In genomic region chr9:110066929-110067716, GRCh38 we compare ENCODE assay signal across 17 cellular contexts.
A peak's percentile ranks its signal among the peaks of the same experiment; 100 is the strongest.
DNase-seq lines count a peak whose midpoint lies in the region; ATAC-seq and TF ChIP-seq lines count a peak whose summit lies in the region.
"Had no signal": no experiment of that assay in that cellular context is flagged by ENCODE, and none has a peak within 500 bp of the region (broad histone marks: within the 10 kb centered on the region; RNA-seq: fewer than 3 reads in every experiment).

No MANE protein-coding gene starts in this region.

- no peak overlapping the region for H3K9ac ChIP-seq in PC-3 (ENCODE audit: low read length)

- no peak overlapping the region for H3K27ac Mint-ChIP-seq in activated CD8-positive, alpha-beta memory T cell treated with anti-CD3 and anti-CD28 coated beads, Interleukin-2, amount 10 ng/mL, durations not matched to agents 7 days and 5 days

- POLR2A ChIA-PET in PC-3 (lab: Charles Lee; ENCODE audit: unreplicated experiment): interaction anchor here (0.5 kb wide), 1 partner anchor 109 kb away, joined by 5 read pairs; no protein-coding TSS in a partner anchor

- H3K4me3 Mint-ChIP-seq in activated CD8-positive, alpha-beta memory T cell treated with anti-CD3 and anti-CD28 coated beads, Interleukin-2, amount 10 ng/mL, durations not matched to agents 7 days and 5 days: no peak overlapping the region

- peaks cover 3% of the 10 kb centered on the region for H3K4me1 Mint-ChIP-seq in activated CD8-positive, alpha-beta memory T cell treated with anti-CD3 and anti-CD28 coated beads, Interleukin-2, amount 10 ng/mL, durations not matched to agents 7 days and 5 days

- BruUV-seq in PC-3 (replicated peaks; lab: Mats Ljungman, UMichigan): TSS peak; percentile 45

- ATAC-seq in PC-3 (peak; percentile 32), GM18873 (IDR thresholded peaks at IDR 0.05; ENCODE audit: low FRiP score, unreplicated experiment) (no peak)
- ATAC-seq in activated CD8-positive, alpha-beta memory T cell treated with anti-CD3 and anti-CD28 coated beads, Interleukin-2, amount 10 ng/mL, durations not matched to agents 7 days and 5 days: no peak

- no peaks in the 10 kb centered on the region for H3K9me3 Mint-ChIP-seq in activated CD8-positive, alpha-beta memory T cell treated with anti-CD3 and anti-CD28 coated beads, Interleukin-2, amount 10 ng/mL, durations not matched to agents 7 days and 5 days (ENCODE audit: low read depth)

- H3F3A ChIP-seq in PC-3 (ENCODE audit: low read length, unreplicated experiment): no peaks in the 10 kb centered on the region

- H3K79me2 ChIP-seq in PC-3 (ENCODE audit: low read length): peaks cover 94% of the 10 kb centered on the region

- no peak overlapping the region for H3K4me3 ChIP-seq in HL-60 (replicated peaks; ENCODE audit: insufficient read depth, low read length)
- no peak overlapping the region for H3K4me3 ChIP-seq in PC-3 (ENCODE audit: low read length)
- H3K4me3 ChIP-seq: adrenal gland, smooth muscle cell, stomach had no signal

- intact Hi-C loops in PC-3 (cut with micrococcal nuclease): loop anchor here (5.0 kb wide), 1 partner anchor 75 kb away; no protein-coding TSS in a partner anchor

- H3K9me3 ChIP-seq in PC-3 (ENCODE audit: low read length): no peaks in the 10 kb centered on the region
- H3K9me3 ChIP-seq: adrenal gland, neutrophil, stomach had no signal

- H2AFZ ChIP-seq in PC-3 (ENCODE audit: low read length): no peak overlapping the region

- H3K27me3 Mint-ChIP-seq in activated CD8-positive, alpha-beta memory T cell treated with anti-CD3 and anti-CD28 coated beads, Interleukin-2, amount 10 ng/mL, durations not matched to agents 7 days and 5 days: no peaks in the 10 kb centered on the region

- peaks cover 15% of the 10 kb centered on the region; the same call in 1 of the 2 replicates for H4K20me1 ChIP-seq in PC-3 (ENCODE audit: low read length)

- no peak for TF ChIP-seq CTCF in HL-60 (IDR thresholded peaks at IDR 0.05; ENCODE audit: insufficient read depth, low read length)
- no peak for TF ChIP-seq CTCF in PC-3 (conservative IDR thresholded peaks at IDR 0.05; ENCODE audit: low read depth, low read length)

- H3K36me3 Mint-ChIP-seq in activated CD8-positive, alpha-beta memory T cell treated with anti-CD3 and anti-CD28 coated beads, Interleukin-2, amount 10 ng/mL, durations not matched to agents 7 days and 5 days: no peaks in the 10 kb centered on the region

- H3K27me3 ChIP-seq in HL-60 (ENCODE audit: insufficient read depth, poor library complexity, severe bottlenecking) (no peaks in the 10 kb centered on the region), PC-3 (ENCODE audit: low read length) (no peaks in the 10 kb centered on the region)
- H3K27me3 ChIP-seq: adrenal gland, neutrophil, stomach had no signal

- H3K27ac ChIP-seq in HL-60 (replicated peaks) (peak overlapping the region; percentile 88), PC-3 (ENCODE audit: low read length) (no peak overlapping the region)
- H3K27ac ChIP-seq: adrenal gland, neutrophil had no signal

- CTCF ChIA-PET in PC-3 (lab: Charles Lee): no interaction called here
- CTCF ChIA-PET in activated CD8-positive, alpha-beta memory T cell treated with anti-CD3 and anti-CD28 coated beads, Interleukin-2, amount 10 ng/mL, durations not matched to agents 7 days and 5 days (lab: Charles Lee): no interaction called here

- no peaks in the 10 kb centered on the region for H3K9me2 ChIP-seq in PC-3 (replicated peaks; ENCODE audit: low read length)

- no peak overlapping the region for H3K4me2 ChIP-seq in PC-3 (ENCODE audit: low read length)
- H3K4me2 ChIP-seq: smooth muscle cell had no signal

- no peaks in the 10 kb centered on the region for H3K36me3 ChIP-seq in PC-3 (ENCODE audit: low read depth, low read length)
- H3K36me3 ChIP-seq: adrenal gland, neutrophil, stomach had no signal

- peaks cover 16% of the 10 kb centered on the region for H3K4me1 ChIP-seq in PC-3 (ENCODE audit: insufficient read depth, low read length)

- DNase-seq in HL-60 (ENCODE audit: low read depth in 1 of 2, low spot score in 1 of 2) (peak in 1 of 2 experiments; percentile 24), PC-3 (no peak), dermis blood vessel endothelial cell (peak; percentile 82), renal cortical epithelial cell (ENCODE audit: low read depth) (peak; percentile 69), GF-D8 (lab: John Stamatoyannopoulos, UW) (no peak), HuH-7.5 (ENCODE audit: low spot score) (no peak)
- DNase-seq in activated CD8-positive, alpha-beta memory T cell treated with anti-CD3 and anti-CD28 coated beads, Interleukin-2, amount 10 ng/mL, durations not matched to agents 7 days and 5 days: no peak
- DNase-seq: activated T-cell treated with anti-CD3 and anti-CD28 coated beads for 4 hours; adrenal gland; GDM1; mesendoderm; NCI-H187; NK-92 treated with Interleukin-12 subunit alpha and Interleukin-12 subunit beta, amount 100 ng/mL, for 24 hours; stomach had no signal

Comparison
In these comparisons a context has a peak if more than half of its experiments do, and no peak if none do; other contexts are left out.
1. DNase-seq: peak in dermis blood vessel endothelial cell (single experiment) and renal cortical epithelial cell (single experiment); none in PC-3 (single experiment), GF-D8 (single experiment), activated CD8-positive, alpha-beta memory T cell treated with anti-CD3 and anti-CD28 coated beads, Interleukin-2, amount 10 ng/mL, durations not matched to agents 7 days and 5 days (single experiment) and HuH-7.5 (single experiment).